Comparison of ENCODE assay signal across 10 cellular contexts in genomic region chr5:181235323-181235688, GRCh38. TPM values are rescaled to one million over a fixed set of nuclear protein-coding genes. Genes with fewer than 3 reads are reported as not detected.
DNase-seq lines count a peak whose midpoint lies in the region; ATAC-seq and TF ChIP-seq lines count a peak whose summit lies in the region.
"Had no signal": no experiment of that assay in that cellular context is flagged by ENCODE, and none has a peak within 500 bp of the region (broad histone marks: within the 10 kb centered on the region; RNA-seq: fewer than 3 reads in every experiment).

No MANE protein-coding gene starts in this region.

- H3F3A ChIP-seq in SK-N-SH (replicated peaks; ENCODE audit: insufficient read depth) = peaks cover 70% of the 10 kb centered on the region

- no peaks in the 10 kb centered on the region for H3K9me2 ChIP-seq in SK-N-SH

- intact Hi-C loops in left cardiac atrium (cut with DNase I) = no loop called here
- intact Hi-C loops in heart left ventricle (cut with DNase I) = no loop called here

- H3K9me3 ChIP-seq in cardiac muscle cell (ENCODE audit: low read depth) (no peaks in the 10 kb centered on the region), SK-N-SH (no peaks in the 10 kb centered on the region), heart left ventricle (no peaks in the 10 kb centered on the region)
- H3K9me3 ChIP-seq: BLaER1 treated with 17β-estradiol and CSF1 and Interleukin-3, amounts not matched to agents 10 nM and 100 nM; stomach had no signal

- H3K4me1 ChIP-seq in cardiac muscle cell (ENCODE audit: low read depth) (no peaks in the 10 kb centered on the region), SK-N-SH (ENCODE audit: control insufficient read depth in 1 of 2, insufficient read depth in 2 of 2, low read depth in 1 of 2, low read length in 1 of 2) (peaks cover 0 to 15% of the 10 kb centered on the region in 2 experiments; a peak in 1 of 4 replicates), heart left ventricle (peaks cover 0 to 9% (median 0%) of the 10 kb centered on the region in 12 donors)

- 81% methylated on average over 5 of the region's 5 CpGs for WGBS in SK-N-SH (ENCODE audit: low lambda C conversion rate)
- WGBS in heart left ventricle, 4 donors = 83 to 89% (median 84%) methylated on average over 5 of the region's 5 CpGs

- H2AFZ ChIP-seq in SK-N-SH (ENCODE audit: low read depth) = no peak overlapping the region

- H3K27me3 ChIP-seq in cardiac muscle cell = no peaks in the 10 kb centered on the region
- H3K27me3 ChIP-seq in SK-N-SH (ENCODE audit: insufficient read depth) = no peaks in the 10 kb centered on the region
- H3K27me3 ChIP-seq in heart left ventricle = no peaks in the 10 kb centered on the region
- H3K27me3 ChIP-seq: BLaER1 treated with 17β-estradiol and CSF1 and Interleukin-3, amounts not matched to agents 10 nM and 100 nM; stomach had no signal

- peaks cover 25% of the 10 kb centered on the region for H3K79me2 ChIP-seq in SK-N-SH (ENCODE audit: insufficient read depth)

- POLR2A ChIA-PET in SK-N-SH (lab: Yijun Ruan, JAX) = interaction anchor here (1.0 to 2.8 kb wide), 7 partner anchors 8 to 47 kb away, joined by 3 to 29 read pairs (median 9); partner anchors contain the start of genes RACK1 and TRIM41

- TF ChIP-seq CTCF in cardiac muscle cell (IDR thresholded peaks at IDR 0.05; ENCODE audit: low read depth, low read length) (no peak), SK-N-SH (IDR thresholded peaks at IDR 0.05) (no peak), heart left ventricle (IDR thresholded peaks at IDR 0.05) (no peak)

- TF ChIP-seq POLR2A in heart left ventricle (IDR thresholded peaks at IDR 0.05) = no peak

- no peak overlapping the region for H3K9ac ChIP-seq in SK-N-SH

- no peak for TF ChIP-seq EP300 in SK-N-SH (IDR thresholded peaks at IDR 0.05; ENCODE audit: borderline replicate concordance in 1 of 2, low read depth in 1 of 2, low read length in 1 of 2)

- DNase-seq in cardiac muscle cell (ENCODE audit: low read depth in 1 of 2, low spot score in 1 of 2) (no peak), left cardiac atrium (no peak), SK-N-SH (peak; percentile 50), epithelial cell of prostate (ENCODE audit: low read depth, low spot score) (no peak), heart left ventricle (no peak), iPS-NIHi7 (ENCODE audit: extremely low spot score) (no peak)
- DNase-seq: stomach had no signal

- peaks cover 58% of the 10 kb centered on the region for H3K36me3 ChIP-seq in cardiac muscle cell
- peaks cover 57 to 88% of the 10 kb centered on the region in 2 experiments for H3K36me3 ChIP-seq in SK-N-SH (replicated peaks in 1 of 2; ENCODE audit: control insufficient read depth in 1 of 2, insufficient read depth in 2 of 2, low read length in 1 of 2)
- H3K36me3 ChIP-seq in heart left ventricle = peaks cover 6 to 100% (median 97%) of the 10 kb centered on the region in 9 donors

- no peak overlapping the region for H3K4me2 ChIP-seq in SK-N-SH
- H3K4me2 ChIP-seq: BLaER1 treated with 17β-estradiol and CSF1 and Interleukin-3, amounts not matched to agents 10 nM and 100 nM had no signal

- peaks cover 45% of the 10 kb centered on the region for H4K20me1 ChIP-seq in SK-N-SH (ENCODE audit: insufficient read depth)

- H3K27ac ChIP-seq in cardiac muscle cell = peak overlapping the region; percentile 75
- peak overlapping the region; percentile 40 to 57 for H3K27ac ChIP-seq in SK-N-SH (ENCODE audit: low read depth in 2 of 2, low read length in 1 of 2)
- peak overlapping the region; percentile 45 for H3K27ac ChIP-seq in epithelial cell of prostate
- H3K27ac ChIP-seq in heart left ventricle = no peak overlapping the region

- CTCF ChIA-PET in SK-N-SH (lab: Yijun Ruan, JAX) = interaction anchor here (0.9 kb wide), 2 partner anchors 12 to 24 kb away, joined by 3 read pairs; no protein-coding TSS in a partner anchor

- no peak for TF ChIP-seq RAD21 in SK-N-SH (IDR thresholded peaks at IDR 0.05; ENCODE audit: low read length)

- ATAC-seq in left cardiac atrium = no peak
- no peak for ATAC-seq in HG02798 (IDR thresholded peaks at IDR 0.05; ENCODE audit: poor library complexity, unreplicated experiment)
- no peak for ATAC-seq in HG02678 (IDR thresholded peaks at IDR 0.05; ENCODE audit: unreplicated experiment)
- ATAC-seq in heart left ventricle = no peak

- no peak overlapping the region for H3K4me3 ChIP-seq in cardiac muscle cell
- no peak overlapping the region for H3K4me3 ChIP-seq in SK-N-SH (ENCODE audit: low read depth in 2 of 2, low read length in 1 of 2)
- H3K4me3 ChIP-seq in heart left ventricle = no peak overlapping the region
- H3K4me3 ChIP-seq: BLaER1 treated with 17β-estradiol and CSF1 and Interleukin-3, amounts not matched to agents 10 nM and 100 nM; stomach had no signal

TF ChIP-seq in SK-N-SH, 30 proteins besides CTCF, POLR2A, EP300 and RAD21:
- TF ChIP-seq SIN3A (IDR thresholded peaks at IDR 0.05; ENCODE audit: borderline replicate concordance, low read depth, low read length) = no peak

RNA-seq across cellular contexts. Expression of gene RACK1, which starts 8.4 kb away (rescaled TPM):
- total RNA-seq in cardiac muscle cell = 2,235 and 2,267 TPM in 2 replicates
- polyA plus RNA-seq in cardiac muscle cell = 803 and 899 TPM in 2 replicates
- 100 to 1,000 TPM; 713 to 792 TPM for total RNA-seq in left cardiac atrium
- polyA plus RNA-seq in SK-N-SH (2012; rRNA removed) = 4,191 and 4,715 TPM in 2 replicates
- 3,130 and 3,829 TPM in 2 replicates for polyA plus RNA-seq in SK-N-SH (2012; cell fraction: cytosol; rRNA removed)
- 1,982 and 2,553 TPM in 2 replicates for polyA plus RNA-seq in SK-N-SH (2012; cell fraction: nucleus; rRNA removed)
- total RNA-seq in heart left ventricle = 1,000 to 10,000 TPM in 2 of 9 donors, 100 to 1,000 TPM in 7; 560 to 1,237 (median 771) TPM
- polyA plus RNA-seq in heart left ventricle = 1,000 to 10,000 TPM in 1 of 2 donors, 100 to 1,000 TPM in 1; 876 to 2,287 TPM

RNA-seq across cellular contexts. Expression of gene TRIM41, which starts 12.2 kb away (rescaled TPM):
- total RNA-seq in cardiac muscle cell (29.4 and 30.1 TPM in 2 replicates), left cardiac atrium (10 to 100 TPM; 17.1 to 19.1 TPM), heart left ventricle (10 to 100 TPM; 12.3 to 27.3 (median 23.9) TPM)
- polyA plus RNA-seq in cardiac muscle cell (3.4 and 5.4 TPM in 2 replicates), SK-N-SH (2012; rRNA removed) (35.3 and 35.9 TPM in 2 replicates), heart left ventricle (10 to 100 TPM; 20.2 TPM)
- polyA plus RNA-seq in SK-N-SH (2012; cell fraction: cytosol; rRNA removed) = 17.4 and 20.2 TPM in 2 replicates
- 123 and 125 TPM in 2 replicates for polyA plus RNA-seq in SK-N-SH (2012; cell fraction: nucleus; rRNA removed)

RNA-seq across cellular contexts. Expression of gene TRIM52, which starts 25.6 kb away (rescaled TPM):
- total RNA-seq in cardiac muscle cell (10.4 and 12.3 TPM in 2 replicates), left cardiac atrium (10 to 100 TPM in 1 of 2 donors, 1 to 10 TPM in 1; 9.8 to 10.1 TPM), heart left ventricle (10 to 100 TPM in 1 of 9 donors, 1 to 10 TPM in 8; 5.6 to 12.8 (median 7.6) TPM)
- polyA plus RNA-seq in cardiac muscle cell (9.5 and 10.5 TPM in 2 replicates), SK-N-SH (2012; rRNA removed) (6.4 and 10.6 TPM in 2 replicates), heart left ventricle (10 to 100 TPM in 1 of 2 donors, 1 to 10 TPM in 1; 5.9 to 10.3 TPM)
- 5.2 and 6.2 TPM in 2 replicates for polyA plus RNA-seq in SK-N-SH (2012; cell fraction: cytosol; rRNA removed)
- 34.7 and 38.0 TPM in 2 replicates for polyA plus RNA-seq in SK-N-SH (2012; cell fraction: nucleus; rRNA removed)

RNA-seq across cellular contexts. Expression of gene TRIM7, which starts 30.3 kb away (rescaled TPM):
- total RNA-seq in cardiac muscle cell (0.39 TPM in 1 of 2 replicates, not detected in the other), left cardiac atrium (1 to 10 TPM; 5.9 to 9.0 TPM), heart left ventricle (10 to 100 TPM in 1 of 9 donors, 1 to 10 TPM in 8; 3.7 to 10.2 (median 6.7) TPM)
- polyA plus RNA-seq in cardiac muscle cell (0.11 and 0.20 TPM in 2 replicates), SK-N-SH (2012; rRNA removed) (2.0 and 3.5 TPM in 2 replicates), heart left ventricle (10 to 100 TPM in 1 of 2 donors, 1 to 10 TPM in 1; 3.6 to 11.0 TPM)
- 2.8 and 2.9 TPM in 2 replicates for polyA plus RNA-seq in SK-N-SH (2012; cell fraction: cytosol; rRNA removed)
- 2.4 and 3.9 TPM in 2 replicates for polyA plus RNA-seq in SK-N-SH (2012; cell fraction: nucleus; rRNA removed)

Comparison
In these comparisons a context has a peak if more than half of its experiments do, and no peak if none do; other contexts are left out.
1. H3K27ac ChIP-seq: peak in cardiac muscle cell (single experiment), SK-N-SH (2 of 2) and epithelial cell of prostate (single experiment); none in heart left ventricle (0 of 12).